8 cellular contexts compared by ENCODE assay signal in the genomic region with DNA sequence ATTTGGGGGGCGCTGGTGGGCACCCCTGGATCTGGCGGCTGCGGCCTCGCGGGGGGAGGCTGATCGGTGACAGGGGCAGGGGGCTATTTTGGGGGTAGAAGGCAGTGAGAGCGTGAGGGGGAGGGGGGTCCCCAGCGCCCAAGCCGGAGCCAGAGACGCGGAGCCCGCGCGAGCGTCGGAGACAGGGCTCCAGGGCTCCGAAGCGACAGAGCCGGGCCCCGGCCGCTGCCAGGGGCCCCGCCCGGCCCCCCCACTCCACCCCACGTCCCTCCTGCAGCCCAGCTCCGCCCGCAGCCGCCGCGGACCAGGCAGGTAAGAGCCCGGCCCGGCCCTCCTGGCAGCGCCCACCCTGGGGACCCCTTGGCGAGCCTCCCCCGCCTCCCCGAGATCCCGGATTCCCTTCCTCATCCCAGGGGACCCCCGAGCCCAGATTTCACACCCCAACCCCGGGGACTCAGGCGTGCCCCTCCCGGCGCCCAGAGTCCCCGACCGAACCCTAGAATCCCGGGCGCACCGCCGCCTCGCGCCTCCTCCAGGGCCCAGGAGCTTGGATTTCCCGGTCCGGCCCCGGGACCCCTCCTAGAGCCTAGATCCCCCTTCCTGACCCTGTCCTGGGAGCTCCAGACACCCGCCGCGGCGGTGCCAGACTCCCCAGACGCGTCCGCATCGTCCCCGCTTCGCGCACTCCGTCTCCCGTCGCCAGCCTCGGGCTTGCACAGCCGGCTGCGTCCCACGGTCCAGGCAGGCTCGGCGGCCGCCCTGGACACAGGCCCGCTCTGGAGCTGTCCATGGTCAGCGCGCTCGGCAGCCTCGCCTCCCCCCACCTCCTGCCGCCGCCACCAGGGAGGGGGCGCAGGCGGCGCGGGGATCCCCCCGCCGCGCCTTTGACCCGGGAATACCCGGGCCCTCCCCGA. TPM values are rescaled to one million over a fixed set of nuclear protein-coding genes. Genes with fewer than 3 reads are reported as not detected.
DNase-seq lines count a peak whose midpoint lies in the region; ATAC-seq, FAIRE-seq and TF ChIP-seq lines count a peak whose summit lies in the region.

TSS of gene PPFIA3 (plus strand) at position 134 of the 914 bp plus-strand sequence. CDS start 8,330 bp downstream, outside the sequence.

- intact Hi-C loops in left cardiac atrium (cut with DNase I) = no loop called here
- intact Hi-C loops in pancreas (cut with DNase I) = no loop called here

- no peaks in the 10 kb centered on the region for H3K27me3 ChIP-seq in pancreas

- no peak for FAIRE-seq in pancreas (lab: Jason Lieb, UNC)

- ATAC-seq in left cardiac atrium (peak; percentile 66 to 70), pancreas (peak; percentile 64 to 75 (median 72)), HG03378 (IDR thresholded peaks at IDR 0.05; ENCODE audit: unreplicated experiment) (no peak), GM18498 (IDR thresholded peaks at IDR 0.05; ENCODE audit: unreplicated experiment) (no peak)

- no peaks in the 10 kb centered on the region for H3K9me3 ChIP-seq in pancreas

- no peak for TF ChIP-seq CTCF in pancreas (IDR thresholded peaks at IDR 0.05)

- peak; percentile 76 for DNase-seq in EH (ENCODE audit: low read depth)
- DNase-seq in NAMALWA (ENCODE audit: low spot score) = peak; percentile 41
- peak; percentile 45 for DNase-seq in amniotic stem cell (lab: John Stamatoyannopoulos, UW)
- DNase-seq in left cardiac atrium = peak; percentile 79
- DNase-seq in pancreas = peak; percentile 77 to 97 (median 89)
- DNase-seq in NCI-H1694 treated with DMSO at 0.1 percent for 48 hours (lab: John Stamatoyannopoulos, UW) = no peak

- peak within 1 kb of the TSS; percentile 97 to 100 (median 99) for H3K27ac ChIP-seq in pancreas

- peak within 1 kb of the TSS; percentile 47 to 71 (median 59) for H3K4me3 ChIP-seq in pancreas

- WGBS in pancreas, 2 donors = 1% methylated on average over 50 to 90 of the region's 90 CpGs

- H3K4me1 ChIP-seq in pancreas = peaks cover 0 to 10% (median 9%) of the 10 kb centered on the region in 3 donors

- no peaks in the 10 kb centered on the region for H3K36me3 ChIP-seq in pancreas

RNA-seq across cellular contexts. Expression of gene PPFIA3, which starts in this region (rescaled TPM):
- 10 to 100 TPM in 1 of 2 donors, 1 to 10 TPM in 1; 6.7 to 11.5 TPM for total RNA-seq in left cardiac atrium
- 1 to 10 TPM; 4.1 to 8.0 (median 6.0) TPM for total RNA-seq in pancreas
- polyA plus RNA-seq in pancreas = 10 to 100 TPM; 27.4 to 39.7 TPM

Comparison
In these comparisons a context has a peak if more than half of its experiments do, and no peak if none do; other contexts are left out.
1. ATAC-seq: peak in left cardiac atrium (2 of 2) and pancreas (4 of 4); none in HG03378 (single experiment) and GM18498 (single experiment).